8 cellular contexts compared by ENCODE assay signal in the genomic region with DNA sequence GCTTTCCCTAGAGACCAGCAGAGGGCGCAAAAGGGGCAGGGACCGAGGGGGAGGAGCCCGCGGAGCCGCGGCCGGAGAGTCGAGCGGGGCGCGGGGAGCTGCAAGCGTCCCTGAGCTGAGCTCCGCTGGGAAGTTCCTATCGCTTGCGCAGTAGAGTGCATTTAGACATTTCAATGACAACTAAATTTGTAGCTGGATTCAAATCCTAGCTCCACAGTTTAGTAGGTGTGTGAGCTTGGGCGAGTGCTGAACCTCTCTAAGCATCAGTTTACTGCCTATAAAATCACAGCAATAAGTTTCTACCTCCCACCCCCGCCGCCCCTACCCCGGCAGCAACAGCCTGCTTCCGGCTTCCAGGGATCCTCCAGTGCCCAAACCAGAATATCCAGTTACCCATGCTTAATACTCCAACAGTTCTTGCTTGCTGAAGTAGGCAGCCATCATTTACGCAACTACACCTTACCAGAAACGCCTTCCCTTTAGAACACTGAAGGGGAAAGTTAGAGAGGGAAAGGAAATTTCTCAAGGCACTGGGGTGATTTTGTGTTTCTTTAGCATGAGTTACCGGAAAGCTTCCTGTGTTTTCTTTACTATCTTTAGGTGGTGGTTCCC. TPM values are rescaled to one million over a fixed set of nuclear protein-coding genes. Genes with fewer than 3 reads are reported as not detected.
DNase-seq lines count a peak whose midpoint lies in the region; ATAC-seq, FAIRE-seq and TF ChIP-seq lines count a peak whose summit lies in the region.

No MANE protein-coding gene starts in this region.

- H3K79me1 ChIP-seq in trophoblast cell (ENCODE audit: low read length) = peaks cover 2% of the 10 kb centered on the region

- H4K12ac ChIP-seq in trophoblast cell (ENCODE audit: low read depth, low read length) = no peak overlapping the region

- H3K9me3 Mint-ChIP-seq in activated naive CD8-positive, alpha-beta T cell treated with anti-CD3 and anti-CD28 coated beads, Interleukin-2, amount 10 ng/mL, durations not matched to agents 7 days and 5 days = no peaks in the 10 kb centered on the region

- no peak overlapping the region for H3K18ac ChIP-seq in trophoblast cell (ENCODE audit: low read length)

- intact Hi-C loops in cardiac septum (cut with DNase I) = loop anchor here (5.0 kb wide), 1 partner anchor 548 kb away; no protein-coding TSS in a partner anchor

- no peak overlapping the region for H2AK5ac ChIP-seq in trophoblast cell (ENCODE audit: low read length)

- H3K36me3 ChIP-seq in trophoblast cell (ENCODE audit: control insufficient read depth in 1 of 2, insufficient read depth in 2 of 2, low read length in 2 of 2) = no peaks in the 10 kb centered on the region
- H3K36me3 ChIP-seq in tibial nerve = peaks cover 0 to 7% (median 0%) of the 10 kb centered on the region in 3 donors

- H3K4me2 ChIP-seq in trophoblast cell (ENCODE audit: low read length) = peak overlapping the region; percentile 82

- H3K4me1 Mint-ChIP-seq in activated naive CD8-positive, alpha-beta T cell treated with anti-CD3 and anti-CD28 coated beads, Interleukin-2, amount 10 ng/mL, durations not matched to agents 7 days and 5 days = peaks cover 7% of the 10 kb centered on the region

- H3K27me3 Mint-ChIP-seq in activated naive CD8-positive, alpha-beta T cell treated with anti-CD3 and anti-CD28 coated beads, Interleukin-2, amount 10 ng/mL, durations not matched to agents 7 days and 5 days = peaks cover 34% of the 10 kb centered on the region

- H4K8ac ChIP-seq in trophoblast cell (ENCODE audit: low read depth, low read length) = peak overlapping the region; percentile 18

- no peaks in the 10 kb centered on the region for H3K79me2 ChIP-seq in trophoblast cell (ENCODE audit: control insufficient read depth, insufficient read depth, low read length, poor library complexity)

- H2BK12ac ChIP-seq in trophoblast cell (ENCODE audit: low read length) = no peak overlapping the region

- TF ChIP-seq POLR2A in tibial nerve (IDR thresholded peaks at IDR 0.05) = no peak

- no peak overlapping the region for H2BK120ac ChIP-seq in trophoblast cell (ENCODE audit: insufficient read depth, low read length, poor library complexity)

- H3K36me3 Mint-ChIP-seq in activated naive CD8-positive, alpha-beta T cell treated with anti-CD3 and anti-CD28 coated beads, Interleukin-2, amount 10 ng/mL, durations not matched to agents 7 days and 5 days = no peaks in the 10 kb centered on the region

- H3K9me3 ChIP-seq in trophoblast cell (ENCODE audit: insufficient read depth, low read depth, low read length) = no peaks in the 10 kb centered on the region
- no peaks in the 10 kb centered on the region for H3K9me3 ChIP-seq in tibial nerve

- ATAC-seq in HG02610 (IDR thresholded peaks at IDR 0.05; ENCODE audit: unreplicated experiment) = peak; percentile 80
- ATAC-seq in activated naive CD8-positive, alpha-beta T cell treated with anti-CD3 and anti-CD28 coated beads, Interleukin-2, amount 10 ng/mL, durations not matched to agents 7 days and 5 days (ENCODE audit: low read depth) = peak; percentile 81

- peak in 1 of 2 donors; percentile 32 for TF ChIP-seq EP300 in tibial nerve (IDR thresholded peaks at IDR 0.05)

- DNase-seq in NCI-H1092 treated with DMSO at 0.1 percent for 48 hours (lab: John Stamatoyannopoulos, UW) = peak; percentile 83
- peak; percentile 28 to 38 for DNase-seq in SW 1271 (lab: John Stamatoyannopoulos, UW)
- DNase-seq in activated naive CD8-positive, alpha-beta T cell treated with anti-CD3 and anti-CD28 coated beads, Interleukin-2, amount 10 ng/mL, durations not matched to agents 7 days and 5 days = peak; percentile 78
- peak; percentile 93 for DNase-seq in cardiac septum (ENCODE audit: low spot score)
- peak; percentile 90 to 95 for DNase-seq in trophoblast cell
- DNase-seq in tibial nerve (ENCODE audit: low spot score in 2 of 2) = peak; percentile 60 to 80

- H2AFZ ChIP-seq in trophoblast cell (ENCODE audit: insufficient read depth, low read length, poor library complexity) = no peak overlapping the region

- peak; percentile 78 for FAIRE-seq in G401.6 (lab: Jason Lieb, UNC)

- no peak overlapping the region for H3K14ac ChIP-seq in trophoblast cell (ENCODE audit: low read length)

- peak in 3 of 5 experiments; percentile 94 to 98 (median 97) for TF ChIP-seq CTCF in tibial nerve (IDR thresholded peaks at IDR 0.05)

- H3K27ac ChIP-seq in trophoblast cell (ENCODE audit: low read depth, low read length) (peak overlapping the region; percentile 57), tibial nerve (peak overlapping the region in 3 of 4 donors; percentile 5 to 49 (median 5))

- POLR2A ChIA-PET in activated naive CD8-positive, alpha-beta T cell treated with anti-CD3 and anti-CD28 coated beads, Interleukin-2, amount 10 ng/mL, durations not matched to agents 7 days and 5 days (lab: Charles Lee) = interaction anchor here (0.7 kb wide), 1 partner anchor 9 kb away, joined by 3 read pairs; the partner anchor contains the start of gene TLR5

- no CpG with 5 or more reads among the region's 23 CpGs for WGBS in trophoblast cell (ENCODE audit: extremely low coverage, insufficient coverage, insufficient read length)
- 3 to 4% methylated on average over 23 of the region's 23 CpGs for WGBS in tibial nerve, 2 donors

- H4K91ac ChIP-seq in trophoblast cell (ENCODE audit: low read depth, low read length) = no peak overlapping the region

- H2BK5ac ChIP-seq in trophoblast cell (ENCODE audit: low read depth, low read length, poor library complexity) = peak overlapping the region; percentile 50

- H3K9ac ChIP-seq in trophoblast cell (ENCODE audit: low read length) = no peak overlapping the region

- no peak overlapping the region for H3K4me3 ChIP-seq in trophoblast cell (ENCODE audit: low read depth, low read length)
- H3K4me3 ChIP-seq in tibial nerve = peak overlapping the region; percentile 16 to 43 (median 26)

- no peak overlapping the region for H3K23ac ChIP-seq in trophoblast cell (ENCODE audit: low read length)

- H3K27me3 ChIP-seq in trophoblast cell (ENCODE audit: insufficient read depth, low read length) (no peaks in the 10 kb centered on the region), tibial nerve (no peaks in the 10 kb centered on the region)

- H3K4ac ChIP-seq in trophoblast cell (ENCODE audit: low read depth, low read length) = no peak overlapping the region

- peak overlapping the region; percentile 42 for H3K4me3 Mint-ChIP-seq in activated naive CD8-positive, alpha-beta T cell treated with anti-CD3 and anti-CD28 coated beads, Interleukin-2, amount 10 ng/mL, durations not matched to agents 7 days and 5 days

- no peak overlapping the region for H3K27ac Mint-ChIP-seq in activated naive CD8-positive, alpha-beta T cell treated with anti-CD3 and anti-CD28 coated beads, Interleukin-2, amount 10 ng/mL, durations not matched to agents 7 days and 5 days

- H3K4me1 ChIP-seq in trophoblast cell (ENCODE audit: control insufficient read depth in 1 of 2, insufficient read depth in 2 of 2, low read length in 2 of 2) = peaks cover 2 to 7% of the 10 kb centered on the region in 2 experiments
- H3K4me1 ChIP-seq in tibial nerve = peaks cover 0 to 55% (median 16%) of the 10 kb centered on the region in 4 donors

RNA-seq across cellular contexts. Expression of gene TLR5, which starts 9.1 kb away (rescaled TPM):
- 1 to 10 TPM in 1 of 2 experiments, under 1 TPM in 1; 0.28 to 1.8 TPM for total RNA-seq in activated naive CD8-positive, alpha-beta T cell treated with anti-CD3 and anti-CD28 coated beads, Interleukin-2, amount 10 ng/mL, durations not matched to agents 7 days and 5 days
- 1.6 TPM for total RNA-seq in cardiac septum
- polyA plus RNA-seq in trophoblast cell (2013) = 0.31 and 0.34 TPM in 2 replicates
- 10 to 100 TPM in 3 of 4 donors, 1 to 10 TPM in 1; 3.7 to 19.2 (median 12.4) TPM for total RNA-seq in tibial nerve

Comparison
In these comparisons a context has a peak if more than half of its experiments do, and no peak if none do; other contexts are left out.
1. DNase-seq: peak in every context shown above with its lines; median percentile 93 in cardiac septum; 92 in trophoblast cell; 83 in NCI-H1092 treated with DMSO at 0.1 percent for 48 hours; 78 in activated naive CD8-positive, alpha-beta T cell treated with anti-CD3 and anti-CD28 coated beads, Interleukin-2, amount 10 ng/mL, durations not matched to agents 7 days and 5 days; 70 in tibial nerve; 33 in SW 1271.